ENCODE assay signal across 25 cellular contexts in the genomic region with DNA sequence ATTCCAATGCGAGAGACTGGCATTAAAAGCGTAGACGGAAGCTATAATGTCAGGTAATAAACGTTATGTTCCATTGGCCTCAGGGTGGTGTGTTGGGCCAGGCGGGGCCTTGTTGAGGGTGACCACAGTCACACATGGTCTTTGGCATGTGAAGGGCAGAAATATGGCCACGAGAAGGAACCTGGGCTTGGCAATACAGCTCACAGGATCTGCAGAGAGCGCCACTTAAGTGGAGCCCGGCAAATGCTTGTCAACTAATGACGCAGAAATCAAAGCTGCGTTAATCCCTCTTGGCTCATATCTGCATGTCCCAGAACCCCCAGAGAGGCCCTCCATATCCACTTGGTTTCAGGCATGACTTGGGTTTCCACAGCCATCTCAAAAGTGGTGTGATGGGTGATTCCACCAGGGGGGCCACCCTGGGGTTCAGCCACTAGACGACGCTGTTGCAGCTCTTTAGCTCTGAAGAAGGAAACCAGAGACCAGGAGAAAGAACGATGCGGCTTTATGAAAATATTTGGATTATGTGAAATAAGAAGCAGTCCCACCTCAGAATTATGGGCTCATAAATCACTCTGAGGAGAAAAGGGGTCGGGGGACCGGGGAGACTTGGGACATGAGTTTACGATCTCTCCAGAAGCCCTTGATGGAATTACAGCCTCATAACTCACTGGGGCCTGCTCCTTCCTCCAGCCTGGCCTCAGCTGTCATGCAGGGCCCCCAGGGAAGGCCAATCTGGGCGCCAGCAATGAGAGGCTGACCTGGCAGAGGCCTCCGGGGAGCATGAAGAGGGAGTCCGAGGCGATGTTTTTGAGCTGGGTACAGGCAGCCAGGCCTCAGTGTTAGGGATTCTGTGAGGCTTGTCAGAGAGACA.
A peak's percentile ranks its signal among the peaks of the same experiment; 100 is the strongest.
DNase-seq lines count a peak whose midpoint lies in the region; ATAC-seq and TF ChIP-seq lines count a peak whose summit lies in the region.
"Had no signal": no experiment of that assay in that cellular context is flagged by ENCODE, and none has a peak within 500 bp of the region (broad histone marks: within the 10 kb centered on the region; RNA-seq: fewer than 3 reads in every experiment).

No MANE protein-coding gene starts in this region.

- TF ChIP-seq CTCF in endodermal cell (conservative IDR thresholded peaks at IDR 0.05) (no peak), stomach (IDR thresholded peaks at IDR 0.05) (no peak)

- 92 to 95% methylated on average over 18 to 21 of the region's 21 CpGs for WGBS in endodermal cell (ENCODE audit: insufficient coverage in 1 of 2, insufficient read length in 1 of 2), 2 experiments
- no CpG with 5 or more reads among the region's 21 CpGs for WGBS in neuronal stem cell (ENCODE audit: extremely low coverage in 2 of 2, insufficient read length in 2 of 2, insufficient replicate concordance in 1 of 2), 2 donors
- 70 to 87% (median 82%) methylated on average over 20 to 21 of the region's 21 CpGs for WGBS in stomach, 5 donors

- H3K27me3 Mint-ChIP-seq in endodermal cell (ENCODE audit: insufficient read depth), result peaks cover 7% of the 10 kb centered on the region

- peak overlapping the region; percentile 17 for H3K18ac ChIP-seq in neuronal stem cell (ENCODE audit: low read length)

- H3K27ac ChIP-seq in endodermal cell (ENCODE audit: low read depth, low read length) (no peak overlapping the region), neuronal stem cell (replicated peaks; ENCODE audit: low read length) (no peak overlapping the region), stomach (no peak overlapping the region)
- H3K27ac ChIP-seq: C4-2B, dorsolateral prefrontal cortex, GM23248, lower lobe of right lung, testis, VCaP had no signal

- ATAC-seq in GM19324 (IDR thresholded peaks at IDR 0.05; ENCODE audit: low FRiP score, unreplicated experiment), result no peak
- ATAC-seq: activated naive CD8-positive, alpha-beta T cell treated with anti-CD3 and anti-CD28 coated beads, Interleukin-2, amount 50 U/mL, for 24 hours; lower lobe of right lung; sciatic nerve had no signal

- no peak overlapping the region for H3K27ac Mint-ChIP-seq in endodermal cell
- H3K27ac Mint-ChIP-seq: activated naive CD8-positive, alpha-beta T cell treated with anti-CD3 and anti-CD28 coated beads, Interleukin-2, amount 50 U/mL, for 24 hours had no signal

- peak; percentile 98 for DNase-seq in DMS79 treated with DMSO at 0.1 percent for 48 hours (lab: John Stamatoyannopoulos, UW)
- peak; percentile 76 to 80 for DNase-seq in NCI-H187 (lab: John Stamatoyannopoulos, UW)
- peak; percentile 29 for DNase-seq in endodermal cell
- DNase-seq in neuronal stem cell (ENCODE audit: low spot score), result no peak
- no peak for DNase-seq in stimulated activated CD4-positive, alpha-beta T cell treated with anti-CD3 and anti-CD28 coated beads, Interleukin-15, amount 100 ng/mL, for 24 hours
- no peak for DNase-seq in stomach
- DNase-seq in NOMO-1 treated with dmso at 0.1 percent for 144 hours (lab: John Stamatoyannopoulos, UW; ENCODE audit: unreplicated experiment), result no peak
- DNase-seq: activated CD4-positive, alpha-beta T cell treated with anti-CD3 and anti-CD28 coated beads for 48 hours; activated CD8-positive, alpha-beta memory T cell treated with anti-CD3 and anti-CD28 coated beads for 24 hours; activated gamma-delta T cell; activated naive CD8-positive, alpha-beta T cell treated with anti-CD3 and anti-CD28 coated beads, Interleukin-2, amount 50 U/mL, for 24 hours; dorsolateral prefrontal cortex; GM23248; lower lobe of right lung; NCI-H1048; NCI-H1694 treated with DMSO at 0.1 percent for 48 hours; NCI-H446; OCI-M1; stimulated activated naive CD4-positive, alpha-beta T cell; testis had no signal

- peak overlapping the region; percentile 50 for H2BK15ac ChIP-seq in neuronal stem cell (ENCODE audit: low read length)

- no peak for TF ChIP-seq EP300 in stomach (IDR thresholded peaks at IDR 0.05)

- H3K4me1 ChIP-seq in endodermal cell (ENCODE audit: control insufficient read depth, insufficient read depth, low read length) (no peaks in the 10 kb centered on the region), neuronal stem cell (ENCODE audit: control insufficient read depth in 2 of 2, insufficient read depth in 1 of 2, low read depth in 1 of 2, low read length in 2 of 2) (peaks cover 0 to 5% of the 10 kb centered on the region in 2 donors), stomach (no peaks in the 10 kb centered on the region)
- H3K4me1 ChIP-seq: lower lobe of right lung, testis had no signal

- H2BK12ac ChIP-seq in neuronal stem cell (ENCODE audit: low read length), result no peak overlapping the region

- no peak overlapping the region for H4K91ac ChIP-seq in neuronal stem cell (ENCODE audit: low read depth, low read length, poor library complexity)

- no peak overlapping the region for H3K14ac ChIP-seq in neuronal stem cell (ENCODE audit: low read length)

- no peak overlapping the region for H4K8ac ChIP-seq in neuronal stem cell (ENCODE audit: low read depth, low read length)

- no peak overlapping the region for H3K4me3 Mint-ChIP-seq in endodermal cell
- H3K4me3 Mint-ChIP-seq: activated naive CD8-positive, alpha-beta T cell treated with anti-CD3 and anti-CD28 coated beads, Interleukin-2, amount 50 U/mL, for 24 hours; IgD-negative memory B cell had no signal

- H3K9ac ChIP-seq in endodermal cell (ENCODE audit: extremely low read depth, low read length, poor library complexity, severe bottlenecking) (no peak overlapping the region), neuronal stem cell (ENCODE audit: low read depth, low read length, poor library complexity) (no peak overlapping the region)
- H3K9ac ChIP-seq: GM23248 had no signal

- no peak overlapping the region for H2AFZ ChIP-seq in neuronal stem cell (ENCODE audit: low read length)
- H2AFZ ChIP-seq: GM23248 had no signal

- no peak overlapping the region for H3K23ac ChIP-seq in neuronal stem cell (ENCODE audit: low read depth, low read length, poor library complexity)

- no peaks in the 10 kb centered on the region for H3K9me3 Mint-ChIP-seq in endodermal cell
- H3K9me3 Mint-ChIP-seq: activated naive CD8-positive, alpha-beta T cell treated with anti-CD3 and anti-CD28 coated beads, Interleukin-2, amount 50 U/mL, for 24 hours had no signal

- TF ChIP-seq POLR2A in stomach (IDR thresholded peaks at IDR 0.05), result no peak

- H3K4me2 ChIP-seq in neuronal stem cell (ENCODE audit: insufficient read depth, low read length, poor library complexity, severe bottlenecking), result no peak overlapping the region

- H3K4ac ChIP-seq in neuronal stem cell (ENCODE audit: low read length), result no peak overlapping the region

- H3K36me3 ChIP-seq in endodermal cell (ENCODE audit: control insufficient read depth, insufficient read depth, low read length) (no peaks in the 10 kb centered on the region), neuronal stem cell (replicated peaks in 1 of 2; ENCODE audit: control insufficient read depth in 2 of 2, insufficient read depth in 2 of 2, low read length in 2 of 2) (no peaks in the 10 kb centered on the region), stomach (no peaks in the 10 kb centered on the region)
- H3K36me3 ChIP-seq: lower lobe of right lung had no signal

- H3K4me3 ChIP-seq in endodermal cell (ENCODE audit: low read length) (no peak overlapping the region), neuronal stem cell (ENCODE audit: low read length in 2 of 2) (no peak overlapping the region), stomach (no peak overlapping the region)
- H3K4me3 ChIP-seq: dorsolateral prefrontal cortex, GM23248, lower lobe of right lung, testis had no signal

- peak overlapping the region; percentile 44 for H2AK5ac ChIP-seq in neuronal stem cell (ENCODE audit: low read depth, low read length)

- no peak overlapping the region for H2BK5ac ChIP-seq in neuronal stem cell (ENCODE audit: low read length)

- no peak overlapping the region for H2BK120ac ChIP-seq in neuronal stem cell (ENCODE audit: low read depth, low read length)

- no peaks in the 10 kb centered on the region for H3K79me1 ChIP-seq in neuronal stem cell (ENCODE audit: low read depth, low read length)

- H3K27me3 ChIP-seq in endodermal cell (ENCODE audit: control insufficient read depth, insufficient read depth, low read length, poor library complexity, severe bottlenecking) (no peaks in the 10 kb centered on the region), neuronal stem cell (ENCODE audit: control insufficient read depth in 3 of 3, insufficient read depth in 3 of 3, low read depth in 1 of 3, low read length in 3 of 3) (no peaks in the 10 kb centered on the region), stomach (no peaks in the 10 kb centered on the region)
- H3K27me3 ChIP-seq: testis had no signal

- no peaks in the 10 kb centered on the region for H3K36me3 Mint-ChIP-seq in endodermal cell (ENCODE audit: low read depth)
- H3K36me3 Mint-ChIP-seq: IgD-negative memory B cell had no signal

- intact Hi-C loops in stomach (cut with DNase I; ENCODE audit: low total_unique reads), result no loop called here

- peaks cover 5% of the 10 kb centered on the region for H3K4me1 Mint-ChIP-seq in endodermal cell
- H3K4me1 Mint-ChIP-seq: activated naive CD8-positive, alpha-beta T cell treated with anti-CD3 and anti-CD28 coated beads, Interleukin-2, amount 50 U/mL, for 24 hours; IgD-negative memory B cell had no signal

- H3K9me3 ChIP-seq in endodermal cell (ENCODE audit: control insufficient read depth, low read length) (no peaks in the 10 kb centered on the region), neuronal stem cell (replicated peaks in 1 of 2; ENCODE audit: control insufficient read depth in 2 of 2, insufficient read depth in 1 of 2, low read depth in 1 of 2, low read length in 2 of 2) (no peaks in the 10 kb centered on the region), stomach (no peaks in the 10 kb centered on the region)
- H3K9me3 ChIP-seq: lower lobe of right lung, testis had no signal

Comparison
In these comparisons a context has a peak if more than half of its experiments do, and no peak if none do; other contexts are left out.
1. DNase-seq: peak in DMS79 treated with DMSO at 0.1 percent for 48 hours (single experiment), NCI-H187 (2 of 2) and endodermal cell (single experiment); none in neuronal stem cell (single experiment), stimulated activated CD4-positive, alpha-beta T cell treated with anti-CD3 and anti-CD28 coated beads, Interleukin-15, amount 100 ng/mL, for 24 hours (single experiment), stomach (single experiment) and NOMO-1 treated with dmso at 0.1 percent for 144 hours (single experiment).